ENCODE assay signal across 11 cellular contexts in the genomic region with DNA sequence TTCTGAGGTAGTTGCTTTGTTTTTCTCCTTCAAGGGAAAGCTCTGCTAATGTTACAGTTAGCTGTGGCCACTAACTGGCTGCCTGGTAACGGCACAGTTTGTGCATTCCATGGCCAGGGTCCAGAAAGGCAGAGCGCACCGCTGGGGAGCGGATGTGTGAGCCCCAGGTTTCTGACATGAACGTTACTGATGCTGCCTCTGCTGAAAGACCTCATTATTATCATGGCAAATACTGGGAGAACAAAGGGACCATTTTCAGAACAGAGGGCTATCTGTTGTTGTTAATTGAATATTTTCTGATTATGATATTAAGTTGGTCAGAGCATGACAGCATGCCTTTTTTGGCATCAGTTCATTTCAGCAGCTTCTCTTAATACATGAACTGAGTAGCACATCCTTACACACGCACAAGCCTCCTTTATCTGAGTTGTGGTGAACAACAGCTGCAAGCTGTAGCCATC.
DNase-seq lines count a peak whose midpoint lies in the region; TF ChIP-seq lines count a peak whose summit lies in the region.
"Had no signal": no experiment of that assay in that cellular context is flagged by ENCODE, and none has a peak within 500 bp of the region (broad histone marks: within the 10 kb centered on the region; RNA-seq: fewer than 3 reads in every experiment).

No MANE protein-coding gene starts in this region.

- peaks cover 4% of the 10 kb centered on the region for H3K9me3 Mint-ChIP-seq in type B pancreatic cell

- no peak for TF ChIP-seq CTCF in VCaP (conservative IDR thresholded peaks at IDR 0.05)
- no peak for TF ChIP-seq CTCF in type B pancreatic cell (conservative IDR thresholded peaks at IDR 0.05)
- no peak for TF ChIP-seq CTCF in GM20000 (IDR thresholded peaks at IDR 0.05; ENCODE audit: extremely low read depth, missing control alignments)

- H3K4me1 Mint-ChIP-seq in type B pancreatic cell (ENCODE audit: unreplicated experiment) = peaks cover 39% of the 10 kb centered on the region

- peaks cover 7% of the 10 kb centered on the region for H3K36me3 Mint-ChIP-seq in type B pancreatic cell

- DNase-seq in NCI-H146 (lab: John Stamatoyannopoulos, UW) = peak; percentile 14
- DNase-seq in NCI-H146 treated with DMSO at 0.1 percent for 48 hours (lab: John Stamatoyannopoulos, UW; ENCODE audit: unreplicated experiment) = no peak
- peak; percentile 47 for DNase-seq in iPS-NIHi11 (ENCODE audit: low spot score)
- DNase-seq in type B pancreatic cell (ENCODE audit: extremely low spot score, unreplicated experiment) = no peak
- no peak for DNase-seq in GM20000 (ENCODE audit: low spot score)
- no peak for DNase-seq in SW480 (ENCODE audit: low spot score)
- DNase-seq in SK-N-DZ (ENCODE audit: low spot score) = no peak
- DNase-seq: T1000 had no signal

- peak overlapping the region; percentile 70 for H3K27ac ChIP-seq in VCaP
- H3K27ac ChIP-seq: A549, HL-60 had no signal

- H3K27me3 Mint-ChIP-seq in type B pancreatic cell = no peaks in the 10 kb centered on the region

- peak overlapping the region; percentile 66 for H3K4me3 Mint-ChIP-seq in type B pancreatic cell

- peak overlapping the region; percentile 62 for H3K27ac Mint-ChIP-seq in type B pancreatic cell

Comparison
In these comparisons a context has a peak if more than half of its experiments do, and no peak if none do; other contexts are left out.
1. DNase-seq: peak in NCI-H146 (single experiment) and iPS-NIHi11 (single experiment); none in NCI-H146 treated with DMSO at 0.1 percent for 48 hours (single experiment), type B pancreatic cell (single experiment), GM20000 (single experiment), SW480 (single experiment) and SK-N-DZ (single experiment).